Comparison of ENCODE assay signal across 12 cellular contexts in genomic region chr10:132904814-132905649, GRCh38. TPM values are rescaled to one million over a fixed set of nuclear protein-coding genes. Genes with fewer than 3 reads are reported as not detected.
DNase-seq lines count a peak whose midpoint lies in the region; TF ChIP-seq lines count a peak whose summit lies in the region.
"Had no signal": no experiment of that assay in that cellular context is flagged by ENCODE, and none has a peak within 500 bp of the region (broad histone marks: within the 10 kb centered on the region; RNA-seq: fewer than 3 reads in every experiment).

No MANE protein-coding gene starts in this region.

- DNase-seq in activated T-cell treated with anti-CD3 and anti-CD28 coated beads for 24 hours (ENCODE audit: low read depth) (peak; percentile 12), activated T-cell treated with anti-CD3 and anti-CD28 coated beads for 4 hours (no peak), esophagus squamous epithelium (lab: John Stamatoyannopoulos, UW) (no peak), SKM-1 treated with dmso at 0.1 percent for 144 hours (lab: John Stamatoyannopoulos, UW; ENCODE audit: unreplicated experiment) (no peak), testis (no peak), NCI-H345 treated with DMSO at 0.1 percent for 48 hours (lab: John Stamatoyannopoulos, UW; ENCODE audit: unreplicated experiment) (no peak)
- peak; percentile 64 for DNase-seq in activated CD8-positive, alpha-beta memory T cell treated with anti-CD3 and anti-CD28 coated beads for 24 hours
- peak; percentile 70 for DNase-seq in stimulated activated CD8-positive, alpha-beta memory T cell treated with anti-CD3 and anti-CD28 coated beads, Interleukin-4, amount 100 ng/mL, for 48 hours
- DNase-seq: NCI-H748 treated with DMSO at 0.1 percent for 48 hours, uterus had no signal

- H3K4me1 ChIP-seq in esophagus squamous epithelium (peaks cover 0 to 37% (median 4%) of the 10 kb centered on the region in 3 donors), testis (no peaks in the 10 kb centered on the region)
- H3K4me1 ChIP-seq: uterus had no signal

- no peak for TF ChIP-seq POLR2A in esophagus squamous epithelium (IDR thresholded peaks at IDR 0.05)
- TF ChIP-seq POLR2A in testis (IDR thresholded peaks at IDR 0.05) = no peak

- intact Hi-C loops in esophagus squamous epithelium (cut with DNase I) = no loop called here
- intact Hi-C loops in testis (cut with DNase I; ENCODE audit: low total_unique reads) = no loop called here

- H3K27ac ChIP-seq in esophagus squamous epithelium = peak overlapping the region; percentile 68 to 94 (median 88)
- no peak overlapping the region for H3K27ac ChIP-seq in testis
- H3K27ac ChIP-seq: coronary artery, uterus had no signal

- TF ChIP-seq CTCF in esophagus squamous epithelium (IDR thresholded peaks at IDR 0.05) (no peak), testis (IDR thresholded peaks at IDR 0.05) (no peak)

- H3K27me3 ChIP-seq in esophagus squamous epithelium (peaks cover 0 to 13% (median 0%) of the 10 kb centered on the region in 4 donors), testis (no peaks in the 10 kb centered on the region)
- H3K27me3 ChIP-seq: uterus had no signal

- WGBS in esophagus squamous epithelium, 2 donors = 59 to 66% methylated on average over 19 to 21 of the region's 21 CpGs
- WGBS in testis, 2 donors = 88 to 90% methylated on average over 21 of the region's 21 CpGs

- H3K36me3 ChIP-seq in esophagus squamous epithelium = no peaks in the 10 kb centered on the region
- no peaks in the 10 kb centered on the region for H3K36me3 ChIP-seq in testis (ENCODE audit: low read depth, missing control alignments)
- H3K36me3 ChIP-seq: uterus had no signal

- H3K9me3 ChIP-seq in esophagus squamous epithelium = peaks cover 0 to 10% (median 0%) of the 10 kb centered on the region in 3 donors
- no peaks in the 10 kb centered on the region for H3K9me3 ChIP-seq in testis
- H3K9me3 ChIP-seq: uterus had no signal

- H3K4me3 ChIP-seq in esophagus squamous epithelium = no peak overlapping the region
- H3K4me3 ChIP-seq in testis = no peak overlapping the region
- H3K4me3 ChIP-seq: coronary artery, uterus had no signal

RNA-seq across cellular contexts. Expression of gene CFAP46, which starts 37.3 kb away (rescaled TPM):
- total RNA-seq in esophagus squamous epithelium (under 1 TPM; 0.19 to 0.92 (median 0.54) TPM), testis (10 to 100 TPM; 36.0 to 67.6 TPM)
- polyA plus RNA-seq in testis (ENCODE audit: insufficient read depth, low read depth, low replicate concordance) = 59.0 TPM
- polyA plus RNA-seq: aorta had no signal

Comparison
In these comparisons a context has a peak if more than half of its experiments do, and no peak if none do; other contexts are left out.
1. DNase-seq: peak in activated T-cell treated with anti-CD3 and anti-CD28 coated beads for 24 hours (single experiment), activated CD8-positive, alpha-beta memory T cell treated with anti-CD3 and anti-CD28 coated beads for 24 hours (single experiment) and stimulated activated CD8-positive, alpha-beta memory T cell treated with anti-CD3 and anti-CD28 coated beads, Interleukin-4, amount 100 ng/mL, for 48 hours (single experiment); none in activated T-cell treated with anti-CD3 and anti-CD28 coated beads for 4 hours (single experiment), esophagus squamous epithelium (single experiment), SKM-1 treated with dmso at 0.1 percent for 144 hours (single experiment), testis (single experiment) and NCI-H345 treated with DMSO at 0.1 percent for 48 hours (single experiment).
2. H3K27ac ChIP-seq: peak in esophagus squamous epithelium (4 of 4); none in testis (0 of 2).
3. RNA of gene CFAP46, which starts 37.3 kb away (total RNA-seq): 36.0 to 67.6 TPM in testis; 0.19 to 0.92 TPM in esophagus squamous epithelium; every median in the first group is over 10 times any median in the second.